27 cellular contexts compared by ENCODE assay signal in the genomic region with DNA sequence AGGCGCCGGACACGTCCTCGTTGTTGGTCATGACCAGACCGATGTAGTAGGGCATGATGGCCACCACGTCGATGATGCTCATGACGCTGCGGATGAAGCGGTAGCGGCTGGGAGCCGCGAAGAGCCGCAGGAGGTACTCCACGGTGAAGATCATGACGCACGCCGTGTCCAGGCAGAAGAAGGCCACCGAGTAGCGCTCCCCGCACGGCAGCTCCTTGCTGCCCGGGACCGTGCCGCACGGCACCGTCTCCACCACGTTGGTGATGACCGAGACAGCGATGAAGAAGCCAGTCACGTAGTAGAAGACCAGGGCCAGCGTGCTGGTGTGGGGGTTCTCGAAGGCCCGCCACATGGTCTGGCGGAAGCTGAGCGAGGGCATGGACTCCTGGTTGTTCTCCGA. TPM values are rescaled to one million over a fixed set of nuclear protein-coding genes. Genes with fewer than 3 reads are reported as not detected.
"Had no signal": no experiment of that assay in that cellular context is flagged by ENCODE, and none has a peak within 500 bp of the region (broad histone marks: within the 10 kb centered on the region; RNA-seq: fewer than 3 reads in every experiment).

No MANE protein-coding gene starts in this region.

- H3K4me3 ChIP-seq: pancreas, prostate gland, right lobe of liver, skin epidermis, smooth muscle cell, spleen, thoracic aorta, thyroid gland, tibial nerve, upper lobe of left lung, uterus had no signal

- DNase-seq: naive B cell; naive thymus-derived CD8-positive, alpha-beta T cell; nephron progenitor cell; retina; right cardiac atrium; right lobe of liver; spleen; stimulated activated CD4-positive, alpha-beta T cell treated with anti-CD3 and anti-CD28 coated beads, Interleukin-12 subunit alpha, Interleukin-12 subunit beta, amount 100 ng/mL, for 4 hours; stimulated activated CD4-positive, alpha-beta T cell treated with anti-CD3 and anti-CD28 coated beads, Interleukin-1b, Interleukin-23, amount 100 ng/mL, for 48 hours; stimulated activated CD4-positive, alpha-beta T cell treated with anti-CD3 and anti-CD28 coated beads, Interleukin-4, amount 100 ng/mL, for 1 hour; stimulated activated CD4-positive, alpha-beta T cell treated with anti-CD3 and anti-CD28 coated beads, Interleukin-4, amount 100 ng/mL, for 4 hours; stimulated activated CD8-positive, alpha-beta memory T cell treated with anti-CD3 and anti-CD28 coated beads, Interleukin-4, amount 100 ng/mL, for 48 hours; stimulated activated naive CD4-positive, alpha-beta T cell; stimulated activated naive CD8-positive, alpha-beta T cell treated with anti-CD3 and anti-CD28 coated beads, Interleukin-15, amount 100 ng/mL, for 72 hours; stimulated activated naive CD8-positive, alpha-beta T cell treated with anti-CD3 and anti-CD28 coated beads, Interleukin-15, Interleukin-2, amounts not matched to agents 100 U/mL and 50 U/mL, for 24 hours; thyroid gland; trophoblast cell; uterus had no signal

- FAIRE-seq: pancreas had no signal

- H3K27me3 ChIP-seq: pancreas, right lobe of liver, thyroid gland, tibial nerve, upper lobe of left lung, uterus had no signal

- ATAC-seq: naive thymus-derived CD8-positive, alpha-beta T cell; natural killer cell treated with Interleukin-12 subunit alpha and Interleukin-12 subunit beta and Interleukin-15 and Interleukin-18, amount 100 ng/mL, for 72 hours; pancreas; right cardiac atrium; right lobe of liver; stimulated activated memory B cell treated with anti-CD40 and anti-IgM and Interleukin-4, amounts not matched to agents 10 μg/mL and 1 μg/mL and 100 μg/mL, for 72 hours; stimulated activated naive CD8-positive, alpha-beta T cell treated with anti-CD3 and anti-CD28 coated beads, Interleukin-15, amount 100 ng/mL, for 72 hours; stimulated activated naive CD8-positive, alpha-beta T cell treated with anti-CD3 and anti-CD28 coated beads, Interleukin-15, Interleukin-2, amounts not matched to agents 100 U/mL and 50 U/mL, for 24 hours had no signal

- H3K27ac ChIP-seq: pancreas, prostate gland, right lobe of liver, skin epidermis, spleen, thoracic aorta, thyroid gland, tibial nerve, upper lobe of left lung, uterus had no signal

- H3K9me3 ChIP-seq: pancreas, prostate gland, right lobe of liver, spleen, thoracic aorta, thyroid gland, tibial nerve, upper lobe of left lung, uterus had no signal

- H3K4me1 ChIP-seq: prostate gland, spleen, thyroid gland, tibial nerve, uterus had no signal

- H3K36me3 ChIP-seq: pancreas, prostate gland, right lobe of liver, thoracic aorta, thyroid gland, upper lobe of left lung, uterus had no signal

RNA-seq across cellular contexts. Expression of a gene that starts 7.6 kb away (rescaled TPM):
- total RNA-seq: naive thymus-derived CD8-positive, alpha-beta T cell; natural killer cell treated with Interleukin-12 subunit alpha and Interleukin-12 subunit beta and Interleukin-15 and Interleukin-18, amount 100 ng/mL, for 72 hours had no signal
